Comparison of ENCODE assay signal across 9 cellular contexts in the genomic region with DNA sequence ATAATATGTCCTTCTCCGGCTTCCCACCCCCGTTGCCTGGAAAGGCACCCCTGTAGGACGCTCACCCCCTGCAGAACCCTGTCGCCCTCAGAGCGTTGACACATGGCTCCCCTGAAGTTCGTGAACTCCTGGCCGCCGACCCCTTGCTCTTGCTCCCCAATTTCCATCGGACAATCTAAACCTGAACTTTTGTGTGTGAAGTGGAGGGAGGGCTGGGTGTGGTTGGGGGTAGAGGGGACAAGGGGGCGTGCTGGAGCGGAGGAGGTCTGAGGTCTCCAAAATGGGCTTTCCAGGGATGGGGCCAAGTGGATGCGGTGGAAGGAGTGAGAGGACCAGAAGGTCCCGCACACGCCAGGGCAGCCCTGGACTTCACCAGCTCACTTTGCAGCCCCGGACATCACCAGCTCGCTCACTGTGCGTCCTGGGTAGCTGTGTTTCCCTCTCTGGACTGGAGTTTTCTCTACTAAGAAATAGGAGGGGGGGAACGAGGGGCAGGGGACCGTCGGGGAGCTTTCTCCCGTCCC. TPM values are rescaled to one million over a fixed set of nuclear protein-coding genes. Genes with fewer than 3 reads are reported as not detected.
A peak's percentile ranks its signal among the peaks of the same experiment; 100 is the strongest.
DNase-seq lines count a peak whose midpoint lies in the region; ATAC-seq, FAIRE-seq and TF ChIP-seq lines count a peak whose summit lies in the region.
"Had no signal": no experiment of that assay in that cellular context is flagged by ENCODE, and none has a peak within 500 bp of the region (broad histone marks: within the 10 kb centered on the region; RNA-seq: fewer than 3 reads in every experiment).

No MANE protein-coding gene starts in this region.

- no peak for TF ChIP-seq CTCF in fibroblast of pulmonary artery (IDR thresholded peaks at IDR 0.05; ENCODE audit: low read length, missing control alignments)
- TF ChIP-seq CTCF in pancreas (IDR thresholded peaks at IDR 0.05), result no peak

- no peaks in the 10 kb centered on the region for H3K36me3 ChIP-seq in CD8-positive, alpha-beta memory T cell (ENCODE audit: insufficient read depth, low read length)
- peaks cover 0 to 29% (median 0%) of the 10 kb centered on the region in 3 donors for H3K36me3 ChIP-seq in pancreas

- no peak overlapping the region for H3K27ac Mint-ChIP-seq in CD8-positive, alpha-beta memory T cell
- H3K27ac Mint-ChIP-seq in T-cell, result no peak overlapping the region

- peaks cover 9% of the 10 kb centered on the region for H3K4me1 ChIP-seq in CD8-positive, alpha-beta memory T cell (ENCODE audit: insufficient read depth, low read length)
- H3K4me1 ChIP-seq in pancreas, result peaks cover 0 to 4% (median under 1%) of the 10 kb centered on the region in 3 donors

- POLR2A ChIA-PET in CD8-positive, alpha-beta memory T cell (lab: Charles Lee), result no interaction called here
- POLR2A ChIA-PET in T-cell (lab: Charles Lee), result no interaction called here

- peak overlapping the region; percentile 25 for H3K27ac ChIP-seq in CD8-positive, alpha-beta memory T cell (ENCODE audit: low read depth, low read length)
- no peak overlapping the region for H3K27ac ChIP-seq in pancreas

- peak overlapping the region; percentile 55 for H3K4me3 ChIP-seq in CD8-positive, alpha-beta memory T cell (ENCODE audit: low read length)
- H3K4me3 ChIP-seq in fibroblast of pulmonary artery (replicated peaks; ENCODE audit: low read depth, low read length) (peak overlapping the region; percentile 51), pancreas (peak overlapping the region; percentile 16 to 35 (median 34))

- no peaks in the 10 kb centered on the region for H3K9me3 Mint-ChIP-seq in CD8-positive, alpha-beta memory T cell
- H3K9me3 Mint-ChIP-seq in T-cell, result no peaks in the 10 kb centered on the region

- no peaks in the 10 kb centered on the region for H3K36me3 Mint-ChIP-seq in CD8-positive, alpha-beta memory T cell
- no peaks in the 10 kb centered on the region for H3K36me3 Mint-ChIP-seq in T-cell

- 39 to 45% methylated on average over 21 of the region's 21 CpGs for WGBS in pancreas, 2 donors

- peak overlapping the region; percentile 68 to 92 (median 81) for H3K4me3 Mint-ChIP-seq in CD8-positive, alpha-beta memory T cell
- H3K4me3 Mint-ChIP-seq in T-cell, result peak overlapping the region; percentile 81 to 88 (median 83)

- H3K4me1 Mint-ChIP-seq in CD8-positive, alpha-beta memory T cell, result peaks cover 6 to 12% (median 8%) of the 10 kb centered on the region in 3 donors
- peaks cover 6 to 14% (median 10%) of the 10 kb centered on the region in 3 donors for H3K4me1 Mint-ChIP-seq in T-cell

- H3K9me3 ChIP-seq in CD8-positive, alpha-beta memory T cell (ENCODE audit: low read length), result no peaks in the 10 kb centered on the region
- H3K9me3 ChIP-seq in pancreas, result no peaks in the 10 kb centered on the region

- CTCF ChIA-PET in CD8-positive, alpha-beta memory T cell (lab: Charles Lee), result interaction anchor here (1.2 to 3.4 kb wide), 4 partner anchors 11 to 53 kb away, joined by 4 to 20 read pairs (median 7); no protein-coding TSS in a partner anchor
- CTCF ChIA-PET in T-cell (lab: Charles Lee), result interaction anchor here (0.6 to 1.1 kb wide), 4 partner anchors 8 to 160 kb away, joined by 3 to 5 read pairs (median 4); no protein-coding TSS in a partner anchor

- intact Hi-C loops in pancreas (cut with DNase I), result loop anchor here in 1 of 3 donors (5.0 kb wide), 1 partner anchor 59 kb away; no protein-coding TSS in a partner anchor

- no peak for DNase-seq in CD8-positive, alpha-beta memory T cell
- DNase-seq in T-cell (no peak), fibroblast of pulmonary artery (ENCODE audit: low read depth) (no peak), pancreas (no peak), NOMO-1 treated with dmso at 0.1 percent for 144 hours (lab: John Stamatoyannopoulos, UW; ENCODE audit: unreplicated experiment) (no peak), iPS-NIHi11 (ENCODE audit: low spot score) (no peak)
- DNase-seq in effector CD4-positive, alpha-beta T cell, result no peak

- peaks cover 16 to 28% of the 10 kb centered on the region in 2 donors for H3K27me3 Mint-ChIP-seq in CD8-positive, alpha-beta memory T cell
- H3K27me3 Mint-ChIP-seq in T-cell, result peaks cover 4 to 12% of the 10 kb centered on the region in 2 donors

- peaks cover 3% of the 10 kb centered on the region for H3K27me3 ChIP-seq in CD8-positive, alpha-beta memory T cell (ENCODE audit: insufficient read depth, low read length, poor library complexity, severe bottlenecking)
- no peaks in the 10 kb centered on the region for H3K27me3 ChIP-seq in pancreas

- peak in 3 of 4 experiments; percentile 6 to 11 (median 9) for ATAC-seq in T-cell (replicated peaks in 1 of 4)
- ATAC-seq in pancreas, result no peak
- no peak for ATAC-seq in GM21737 (IDR thresholded peaks at IDR 0.05; ENCODE audit: unreplicated experiment)

- no peak for FAIRE-seq in pancreas (lab: Jason Lieb, UNC)
- FAIRE-seq: urothelium cell line had no signal

RNA-seq across cellular contexts. Expression of gene CREB3L1, which starts 18.6 kb away (rescaled TPM):
- total RNA-seq in CD8-positive, alpha-beta memory T cell, result not detected
- polyA plus RNA-seq in CD8-positive, alpha-beta memory T cell, result not detected
- total RNA-seq in T-cell (under 1 TPM in 3 of 5 donors, not detected in 2; 0.38 to 0.72 (median 0.38) TPM), pancreas (100 to 1,000 TPM in 1 of 6 donors, 10 to 100 TPM in 5; 26.3 to 129 (median 47.9) TPM)
- polyA plus RNA-seq in pancreas, result 10 to 100 TPM; 40.1 to 59.1 TPM

RNA-seq across cellular contexts. Expression of gene DGKZ, which starts 51.2 kb away (rescaled TPM):
- 10 to 100 TPM; 85.8 to 87.2 TPM for total RNA-seq in CD8-positive, alpha-beta memory T cell
- 87.4 TPM for polyA plus RNA-seq in CD8-positive, alpha-beta memory T cell
- total RNA-seq in T-cell (100 to 1,000 TPM; 235 to 318 (median 251) TPM), pancreas (10 to 100 TPM; 34.1 to 46.3 (median 35.0) TPM)
- 10 to 100 TPM; 81.1 to 88.8 TPM for polyA plus RNA-seq in pancreas

Comparison
In these comparisons a context has a peak if more than half of its experiments do, and no peak if none do; other contexts are left out.
1. ATAC-seq: peak in T-cell (3 of 4); none in pancreas (0 of 4) and GM21737 (single experiment).
2. RNA of gene CREB3L1, which starts 18.6 kb away (total RNA-seq): 26.3 to 129 TPM in pancreas; 0.38 to 0.72 TPM in T-cell and not detected in CD8-positive, alpha-beta memory T cell; every median in the first group is over 10 times any median in the second.
3. Peak in every context shown above with its lines, with median percentiles within 50 percentile points of each other: H3K4me3 ChIP-seq.